In genomic region chr20:58906894-58907293, GRCh38 we compare ENCODE assay signal across 9 cellular contexts. TPM values are rescaled to one million over a fixed set of nuclear protein-coding genes. Genes with fewer than 3 reads are reported as not detected.
DNase-seq lines count a peak whose midpoint lies in the region; ATAC-seq and TF ChIP-seq lines count a peak whose summit lies in the region.
"Had no signal": no experiment of that assay in that cellular context is flagged by ENCODE, and none has a peak within 500 bp of the region (broad histone marks: within the 10 kb centered on the region; RNA-seq: fewer than 3 reads in every experiment).

No MANE protein-coding gene starts in this region.

- H2AFZ ChIP-seq in HCT116 (ENCODE audit: low read depth, low read length, poor library complexity, severe bottlenecking) (no peak overlapping the region), smooth muscle cell (ENCODE audit: low read depth) (no peak overlapping the region)

- RAD21 ChIA-PET in HCT116 (lab: Charles Lee; ENCODE audit: low non-redundant PET in 1 of 2, low total read pairs in 2 of 2, uncharacterized antibody in 2 of 2, unreplicated experiment in 2 of 2), result no interaction called here

- H3K9me3 ChIP-seq in HCT116 (ENCODE audit: control insufficient read depth in 1 of 2, insufficient read depth in 1 of 2, low read depth in 1 of 2, low read length in 2 of 2), result no peaks in the 10 kb centered on the region
- H3K9me3 ChIP-seq in smooth muscle cell (replicated peaks; ENCODE audit: low read depth), result no peaks in the 10 kb centered on the region
- H3K9me3 ChIP-seq: MG63 had no signal

- H3F3A ChIP-seq in smooth muscle cell (ENCODE audit: low read depth), result peaks cover 35% of the 10 kb centered on the region

- H4K20me1 ChIP-seq in HCT116 (ENCODE audit: insufficient read depth), result peaks cover 10% of the 10 kb centered on the region; the same call in 1 of the 2 replicates
- H4K20me1 ChIP-seq in smooth muscle cell (ENCODE audit: low read depth), result peaks cover 94% of the 10 kb centered on the region

- H3K9ac ChIP-seq in HCT116 (ENCODE audit: low read length), result no peak overlapping the region
- H3K9ac ChIP-seq in smooth muscle cell (ENCODE audit: low read depth), result peak overlapping the region; percentile 41

- H3K36me3 ChIP-seq in HCT116 (ENCODE audit: control insufficient read depth in 1 of 2, insufficient read depth in 2 of 2, low read length in 2 of 2) (peaks cover 61 to 83% of the 10 kb centered on the region in 2 experiments), smooth muscle cell (ENCODE audit: low read depth) (peaks cover 34% of the 10 kb centered on the region)

- H3K4me1 ChIP-seq in HCT116 (ENCODE audit: control insufficient read depth in 1 of 2, insufficient read depth in 2 of 2, low read length in 2 of 2) (peaks cover 18 to 20% of the 10 kb centered on the region in 2 experiments), smooth muscle cell (ENCODE audit: low read depth) (peaks cover 15% of the 10 kb centered on the region)

- TF ChIP-seq POLR2A in HCT116 (IDR thresholded peaks at IDR 0.05; ENCODE audit: borderline replicate concordance, extremely low read depth, insufficient read depth, insufficient read length), result no peak

- peaks cover 47% of the 10 kb centered on the region for H3K79me2 ChIP-seq in HCT116 (ENCODE audit: insufficient read depth, low read length)
- peaks cover 50% of the 10 kb centered on the region for H3K79me2 ChIP-seq in smooth muscle cell (ENCODE audit: low read depth)

- H3K4me2 ChIP-seq in HCT116 (ENCODE audit: low read length), result peak overlapping the region; percentile 49; the same call in 1 of the 2 replicates
- peak overlapping the region; percentile 62 for H3K4me2 ChIP-seq in smooth muscle cell

- intact Hi-C loops in HCT116 (cut with micrococcal nuclease), result loop anchor here (10.0 kb wide), 1 partner anchor 78 kb away; the partner anchor contains the start of gene NELFCD

- TF ChIP-seq CTCF in HCT116 (IDR thresholded peaks at IDR 0.05 in 2 of 3, conservative IDR thresholded peaks at IDR 0.05 in 1 of 3; ENCODE audit: borderline replicate concordance in 1 of 3, insufficient read depth in 1 of 3, low read depth in 2 of 3, low read length in 2 of 3), result no peak
- no peak for TF ChIP-seq CTCF in smooth muscle cell (IDR thresholded peaks at IDR 0.05; ENCODE audit: borderline replicate concordance, insufficient read depth, poor library complexity, severe bottlenecking)

- H3K4me3 ChIP-seq in HCT116 (replicated peaks in 1 of 2; ENCODE audit: low read depth in 1 of 2, low read length in 2 of 2) (no peak overlapping the region), smooth muscle cell (no peak overlapping the region)
- H3K4me3 ChIP-seq: MG63 had no signal

- no TSS peak for BruUV-seq in HCT116 (replicated peaks; lab: Mats Ljungman, UMichigan)

- ATAC-seq in HCT116 (no peak), GM21737 (IDR thresholded peaks at IDR 0.05; ENCODE audit: unreplicated experiment) (no peak), HG03565 (IDR thresholded peaks at IDR 0.05; ENCODE audit: unreplicated experiment) (no peak)

- H3K9me2 ChIP-seq in HCT116 (ENCODE audit: insufficient read depth), result no peaks in the 10 kb centered on the region

- CTCF ChIA-PET in HCT116 (lab: Charles Lee), result no interaction called here

- WGBS in smooth muscle cell (ENCODE audit: low lambda C conversion rate), result 86% methylated on average over 3 of the region's 3 CpGs

- DNase-seq in HCT116 (ENCODE audit: low read depth, low spot score), result no peak
- DNase-seq in SKM-1 (lab: John Stamatoyannopoulos, UW; ENCODE audit: unreplicated experiment), result peak; percentile 44
- DNase-seq in fibroblast of gingiva (ENCODE audit: low read depth), result peak; percentile 73
- DNase-seq in smooth muscle cell (lab: John Stamatoyannopoulos, UW; ENCODE audit: unreplicated experiment), result no peak
- no peak for DNase-seq in stimulated activated CD8-positive, alpha-beta memory T cell treated with anti-CD3 and anti-CD28 coated beads, Interleukin-4, amount 100 ng/mL, for 48 hours
- DNase-seq in kidney glomerular epithelial cell (lab: John Stamatoyannopoulos, UW), result no peak
- DNase-seq: MG63 had no signal

- H3K27ac ChIP-seq in HCT116 (ENCODE audit: low read depth, low read length) (peak overlapping the region; percentile 29; the same call in 1 of the 2 replicates), smooth muscle cell (ENCODE audit: low read depth) (peak overlapping the region; percentile 89)

- H3K27me3 ChIP-seq in HCT116 (ENCODE audit: insufficient read depth, low read length), result no peaks in the 10 kb centered on the region
- no peaks in the 10 kb centered on the region for H3K27me3 ChIP-seq in smooth muscle cell (ENCODE audit: low read depth)
- H3K27me3 ChIP-seq: MG63 had no signal

- POLR2A ChIA-PET in HCT116 (lab: Charles Lee), result no interaction called here

- TF ChIP-seq RAD21 in HCT116 (IDR thresholded peaks at IDR 0.05; ENCODE audit: low read depth), result no peak

TF ChIP-seq in HCT116, 20 proteins besides CTCF, POLR2A, EP300 and RAD21:
- TF ChIP-seq REST (IDR thresholded peaks at IDR 0.05; ENCODE audit: low read depth), result no peak
- no peak for TF ChIP-seq ZNF274 (IDR thresholded peaks at IDR 0.05; ENCODE audit: low read depth, low read length)
TF ChIP-seq in HCT116: peak in this region for 0.

RNA-seq across cellular contexts. Expression of gene GNAS, which starts 54.4 kb away (rescaled TPM):
- 699 TPM for total RNA-seq in HCT116 (2021; ENCODE audit: unreplicated experiment)
- 1,231 and 1,638 TPM in 2 replicates for polyA plus RNA-seq in HCT116 (2012)
- 1,103 and 1,240 TPM in 2 replicates for total RNA-seq in smooth muscle cell
- 1,914 and 1,960 TPM in 2 replicates for polyA plus RNA-seq in smooth muscle cell

RNA-seq across cellular contexts. Expression of gene GNAS-AS1, which starts 56.2 kb away (rescaled TPM):
- total RNA-seq in HCT116 (2021; ENCODE audit: unreplicated experiment), result not detected
- not detected in 2 replicates for polyA plus RNA-seq in HCT116 (2012)
- total RNA-seq in smooth muscle cell, result 0.13 and 0.40 TPM in 2 replicates
- polyA plus RNA-seq in smooth muscle cell, result 0.35 TPM in 1 of 2 replicates, not detected in the other

Comparison
In these comparisons a context has a peak if more than half of its experiments do, and no peak if none do; other contexts are left out.
1. DNase-seq: peak in SKM-1 (single experiment) and fibroblast of gingiva (single experiment); none in HCT116 (single experiment), smooth muscle cell (single experiment), stimulated activated CD8-positive, alpha-beta memory T cell treated with anti-CD3 and anti-CD28 coated beads, Interleukin-4, amount 100 ng/mL, for 48 hours (single experiment) and kidney glomerular epithelial cell (single experiment).